In genomic region chr2:226791487-226792081, GRCh38 we compare ENCODE assay signal across 8 cellular contexts. TPM values are rescaled to one million over a fixed set of nuclear protein-coding genes. Genes with fewer than 3 reads are reported as not detected.
DNase-seq lines count a peak whose midpoint lies in the region; ATAC-seq and TF ChIP-seq lines count a peak whose summit lies in the region.

No MANE protein-coding gene starts in this region.

- POLR2A ChIA-PET in OCI-LY7 (lab: Charles Lee) = interaction anchor here (1.2 to 10.5 kb wide), 7 partner anchors 9 to 39 kb away, joined by 3 to 122 read pairs (median 9); partner anchors contain the start of gene IRS1

- CTCF ChIA-PET in OCI-LY7 (lab: Charles Lee; ENCODE audit: unreplicated experiment) = interaction anchor here (0.9 to 1.2 kb wide), 3 partner anchors 9 to 21 kb away, joined by 3 read pairs; no protein-coding TSS in a partner anchor

- no peaks in the 10 kb centered on the region for H3K27me3 ChIP-seq in HUES64 (ENCODE audit: insufficient read depth, low read length)
- H3K27me3 ChIP-seq in muscle layer of duodenum (ENCODE audit: low read depth, low read length) = no peaks in the 10 kb centered on the region

- peak overlapping the region; percentile 95 for H3K4me2 ChIP-seq in OCI-LY7 (ENCODE audit: low read length)

- peak overlapping the region; percentile 89 for H3K4me3 Mint-ChIP-seq in activated T-cell treated with anti-CD3 and anti-CD28 coated beads, Interleukin-2, amount 50 U/mL, for 4 hours

- no TSS peak for BruUV-seq in OCI-LY7 (replicated peaks; lab: Mats Ljungman, UMichigan)

- WGBS in HUES64 = under 1% methylated on average over 56 of the region's 56 CpGs

- no peaks in the 10 kb centered on the region for H4K20me1 ChIP-seq in OCI-LY7 (ENCODE audit: insufficient read depth, low read length)

- peak; percentile 43; the same call in 1 of the 2 replicates for TF ChIP-seq CTCF in OCI-LY7 (conservative IDR thresholded peaks at IDR 0.05; ENCODE audit: low read length)

- intact Hi-C loops in OCI-LY7 (cut with micrococcal nuclease; ENCODE audit: unreplicated experiment) = loop anchor here (1.0 to 10.0 kb wide), 4 partner anchors 8 to 1517 kb away; partner anchors contain the start of gene IRS1

- no peaks in the 10 kb centered on the region for H3K9me3 ChIP-seq in HUES64 (ENCODE audit: insufficient read depth, low read depth, low read length)
- H3K9me3 ChIP-seq in OCI-LY7 (ENCODE audit: low read length) = no peaks in the 10 kb centered on the region; the same call in 1 of the 2 replicates
- no peaks in the 10 kb centered on the region for H3K9me3 ChIP-seq in muscle layer of duodenum (ENCODE audit: control insufficient read depth in 1 of 2, low read length in 2 of 2)

- H3K27ac ChIP-seq in HUES64 (ENCODE audit: low read depth, low read length) = peak overlapping the region; percentile 89
- H3K27ac ChIP-seq in OCI-LY7 (ENCODE audit: low read depth, low read length, poor library complexity, severe bottlenecking) = peak overlapping the region; percentile 79
- peak overlapping the region; percentile 77 for H3K27ac ChIP-seq in muscle layer of duodenum (ENCODE audit: low read length)

- H3K9me2 ChIP-seq in OCI-LY7 (ENCODE audit: insufficient read depth, low read length) = no peaks in the 10 kb centered on the region

- H3K4me3 ChIP-seq in HUES64 (ENCODE audit: low read length) (peak overlapping the region; percentile 59), OCI-LY7 (ENCODE audit: low read depth, low read length, poor library complexity, severe bottlenecking) (peak overlapping the region; percentile 73), muscle layer of duodenum (ENCODE audit: low read depth in 1 of 2, low read length in 2 of 2) (peak overlapping the region; percentile 68 to 91)

- H3K9ac ChIP-seq in HUES64 (ENCODE audit: low read depth, low read length) = peak overlapping the region; percentile 89

- peaks cover 63% of the 10 kb centered on the region for H3K4me1 Mint-ChIP-seq in activated T-cell treated with anti-CD3 and anti-CD28 coated beads, Interleukin-2, amount 50 U/mL, for 4 hours (ENCODE audit: low read depth)

- peaks cover 88% of the 10 kb centered on the region for H3K79me2 ChIP-seq in OCI-LY7 (ENCODE audit: insufficient read depth, low read depth, low read length)

- DNase-seq in DMS153 treated with DMSO at 0.1 percent for 48 hours (lab: John Stamatoyannopoulos, UW; ENCODE audit: unreplicated experiment) (peak; percentile 70), OCI-LY7 (ENCODE audit: low spot score) (peak; percentile 92)
- peak; percentile 92 for DNase-seq in activated T-cell treated with anti-CD3 and anti-CD28 coated beads, Interleukin-2, amount 50 U/mL, for 4 hours
- peak; percentile 80 to 87 for DNase-seq in stimulated activated CD8-positive, alpha-beta memory T cell treated with anti-CD3 and anti-CD28 coated beads, Interleukin-7, amount 100 ng/mL, for 48 hours (ENCODE audit: extremely low read depth in 1 of 2, low read depth in 1 of 2)

- peaks cover 45% of the 10 kb centered on the region for H3K4me1 ChIP-seq in HUES64 (ENCODE audit: insufficient read depth, low read length)
- peaks cover 58% of the 10 kb centered on the region for H3K4me1 ChIP-seq in OCI-LY7 (ENCODE audit: insufficient read depth, low read length, poor library complexity, severe bottlenecking)
- peaks cover 0 to 31% of the 10 kb centered on the region in 2 donors for H3K4me1 ChIP-seq in muscle layer of duodenum (ENCODE audit: control insufficient read depth in 1 of 2, insufficient read depth in 2 of 2, low read length in 2 of 2)

- no peaks in the 10 kb centered on the region for H3K9me3 Mint-ChIP-seq in activated T-cell treated with anti-CD3 and anti-CD28 coated beads, Interleukin-2, amount 50 U/mL, for 4 hours

- peaks cover 37% of the 10 kb centered on the region for H3K36me3 ChIP-seq in HUES64 (ENCODE audit: insufficient read depth, low read length)
- H3K36me3 ChIP-seq in OCI-LY7 (ENCODE audit: insufficient read depth, low read length) = peaks cover 46% of the 10 kb centered on the region
- H3K36me3 ChIP-seq in muscle layer of duodenum (ENCODE audit: control insufficient read depth in 1 of 2, insufficient read depth in 2 of 2, low read length in 2 of 2) = no peaks in the 10 kb centered on the region

- H3K27me3 Mint-ChIP-seq in activated T-cell treated with anti-CD3 and anti-CD28 coated beads, Interleukin-2, amount 50 U/mL, for 4 hours (ENCODE audit: low read depth) = no peaks in the 10 kb centered on the region

- ATAC-seq in GM21526 (IDR thresholded peaks at IDR 0.05; ENCODE audit: low FRiP score, unreplicated experiment) = peak; percentile 98
- ATAC-seq in activated T-cell treated with anti-CD3 and anti-CD28 coated beads, Interleukin-2, amount 50 U/mL, for 4 hours = peak; percentile 98 to 99
- ATAC-seq in esophagus mucosa = peak; percentile 98

- H3K36me3 Mint-ChIP-seq in activated T-cell treated with anti-CD3 and anti-CD28 coated beads, Interleukin-2, amount 50 U/mL, for 4 hours (ENCODE audit: insufficient read depth) = no peaks in the 10 kb centered on the region

- peak overlapping the region; percentile 53 for H2AFZ ChIP-seq in OCI-LY7 (ENCODE audit: low read length)

RNA-seq across cellular contexts. Expression of gene IRS1, which starts 8.0 kb away (rescaled TPM):
- 10.6 TPM for polyA plus RNA-seq in HUES64 (2013, experiment 1 of 2)
- 11.2 TPM for polyA plus RNA-seq in HUES64 (2013, experiment 2 of 2)
- total RNA-seq in OCI-LY7 (2014; rRNA removed; shearing (Covaris generic)) = 15.9 and 18.1 TPM in 2 replicates
- total RNA-seq in OCI-LY7 (2022) = 23.5 and 23.6 TPM in 2 replicates
- 1 to 10 TPM; 3.9 to 4.6 (median 4.6) TPM for total RNA-seq in activated T-cell treated with anti-CD3 and anti-CD28 coated beads, Interleukin-2, amount 50 U/mL, for 4 hours
- 13.9 TPM for total RNA-seq in esophagus mucosa

RNA-seq across cellular contexts. Expression of gene RHBDD1, which starts 44.3 kb away (rescaled TPM):
- 11.1 TPM for polyA plus RNA-seq in HUES64 (2013, experiment 1 of 2)
- 15.4 TPM for polyA plus RNA-seq in HUES64 (2013, experiment 2 of 2)
- total RNA-seq in OCI-LY7 (2014; rRNA removed; shearing (Covaris generic)) = 30.4 and 40.8 TPM in 2 replicates
- total RNA-seq in OCI-LY7 (2022) (80.3 and 87.8 TPM in 2 replicates), esophagus mucosa (26.6 TPM)
- 10 to 100 TPM; 37.9 to 40.0 (median 38.7) TPM for total RNA-seq in activated T-cell treated with anti-CD3 and anti-CD28 coated beads, Interleukin-2, amount 50 U/mL, for 4 hours

Comparison
In these comparisons a context has a peak if more than half of its experiments do, and no peak if none do; other contexts are left out.
1. Peak in every context shown above with its lines: DNase-seq, ATAC-seq, H3K4me3 ChIP-seq and H3K27ac ChIP-seq.